In the genomic region with DNA sequence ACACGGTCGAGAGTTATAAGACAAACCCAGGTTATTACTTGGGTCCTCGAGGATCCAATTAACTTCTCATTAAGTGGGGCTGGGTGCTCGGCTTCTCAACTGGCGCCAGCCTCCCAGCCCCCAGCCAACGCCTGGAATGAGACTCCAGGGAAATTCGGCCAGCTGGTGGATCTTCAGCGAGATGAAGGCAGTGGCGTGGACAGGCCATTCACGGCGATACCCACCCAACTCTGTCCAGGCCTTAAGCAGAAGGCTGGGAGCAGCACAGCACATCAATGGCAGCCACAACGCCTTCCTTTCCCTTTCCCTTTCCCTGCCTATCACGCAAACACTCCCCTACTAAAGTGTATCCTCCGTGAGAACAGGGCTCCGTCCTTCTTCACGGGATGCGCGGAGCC, we compare ENCODE assay signal across 9 cellular contexts. TPM values are rescaled to one million over a fixed set of nuclear protein-coding genes. Genes with fewer than 3 reads are reported as not detected.
DNase-seq lines count a peak whose midpoint lies in the region; FAIRE-seq and TF ChIP-seq lines count a peak whose summit lies in the region.
"Had no signal": no experiment of that assay in that cellular context is flagged by ENCODE, and none has a peak within 500 bp of the region (broad histone marks: within the 10 kb centered on the region; RNA-seq: fewer than 3 reads in every experiment).

No MANE protein-coding gene starts in this region.

- no peak overlapping the region for H2BK15ac ChIP-seq in mesendoderm (replicated peaks; ENCODE audit: low read depth)

- no peak for TF ChIP-seq POLR2A in tibial nerve (IDR thresholded peaks at IDR 0.05)

- peaks cover 14% of the 10 kb centered on the region for H3K4me1 Mint-ChIP-seq in activated T-cell treated with anti-CD3 and anti-CD28 coated beads, Interleukin-2, amount 50 U/mL, for 24 hours (ENCODE audit: low read depth)

- H3K9me3 ChIP-seq in tibial nerve = peaks cover 0 to 3% (median 0%) of the 10 kb centered on the region in 4 donors

- H3K18ac ChIP-seq in mesendoderm (ENCODE audit: low read length) = peak overlapping the region; percentile 83

- H3K9ac ChIP-seq in mesendoderm (ENCODE audit: low read length) = peak overlapping the region; percentile 48

- H3K27me3 ChIP-seq in mesendoderm (ENCODE audit: insufficient read depth, low read length, poor library complexity) (peaks cover 5% of the 10 kb centered on the region), tibial nerve (peaks cover 0 to 25% of the 10 kb centered on the region in 2 donors)

- H3K36me3 ChIP-seq in mesendoderm (ENCODE audit: control insufficient read depth, insufficient read depth, low read length) = no peaks in the 10 kb centered on the region
- H3K36me3 ChIP-seq in tibial nerve = no peaks in the 10 kb centered on the region

- peak overlapping the region; percentile 75 for H3K4me2 ChIP-seq in mesendoderm (ENCODE audit: low read length)

- WGBS in mesendoderm (ENCODE audit: extremely low coverage, insufficient coverage, low lambda C conversion rate) = no CpG with 5 or more reads among the region's 18 CpGs
- 38 to 44% methylated on average over 18 of the region's 18 CpGs for WGBS in tibial nerve, 2 donors

- H3K27ac ChIP-seq in mesendoderm (ENCODE audit: low read depth, low read length) (no peak overlapping the region), tibial nerve (peak overlapping the region in 3 of 4 donors; percentile 56 to 77 (median 73))

- H3K79me1 ChIP-seq in mesendoderm (ENCODE audit: low read length) = no peaks in the 10 kb centered on the region

- H3K36me3 Mint-ChIP-seq in activated T-cell treated with anti-CD3 and anti-CD28 coated beads, Interleukin-2, amount 50 U/mL, for 24 hours (ENCODE audit: low read depth) = no peaks in the 10 kb centered on the region

- no peak overlapping the region for H4K5ac ChIP-seq in mesendoderm (ENCODE audit: low read length)

- peaks cover 15% of the 10 kb centered on the region for H3K4me1 ChIP-seq in mesendoderm (ENCODE audit: control insufficient read depth, low read depth, low read length)
- peaks cover 0 to 18% (median 4%) of the 10 kb centered on the region in 4 donors for H3K4me1 ChIP-seq in tibial nerve

- no peak overlapping the region for H3K27ac Mint-ChIP-seq in activated T-cell treated with anti-CD3 and anti-CD28 coated beads, Interleukin-2, amount 50 U/mL, for 24 hours

- no peaks in the 10 kb centered on the region for H3K79me2 ChIP-seq in mesendoderm (ENCODE audit: control insufficient read depth, insufficient read depth, low read length)

- H3K4me3 ChIP-seq in choroid plexus epithelial cell (ENCODE audit: low read depth, low read length) (peak overlapping the region; percentile 49), mesendoderm (ENCODE audit: low read length) (no peak overlapping the region), tibial nerve (peak overlapping the region; percentile 18 to 67 (median 42))

- H2AK5ac ChIP-seq in mesendoderm (ENCODE audit: low read length) = no peak overlapping the region

- no peak for DNase-seq in activated T-cell treated with anti-CD3 and anti-CD28 coated beads, Interleukin-2, amount 50 U/mL, for 24 hours
- DNase-seq in activated T-cell treated with anti-CD3 and anti-CD28 coated beads for 4 hours (no peak), choroid plexus epithelial cell (ENCODE audit: low read depth) (no peak), mesendoderm (no peak), tibial nerve (ENCODE audit: low spot score in 2 of 2) (no peak), D721Med (ENCODE audit: insufficient read length, low spot score) (no peak), activated gamma-delta T cell (lab: John Stamatoyannopoulos, UW) (no peak), COLO668 (lab: John Stamatoyannopoulos, UW; ENCODE audit: unreplicated experiment) (no peak)
- DNase-seq: COR-L47 had no signal

- TF ChIP-seq CTCF in choroid plexus epithelial cell (conservative IDR thresholded peaks at IDR 0.05; ENCODE audit: low read depth, low read length) (no peak), tibial nerve (IDR thresholded peaks at IDR 0.05) (no peak), D721Med (IDR thresholded peaks at IDR 0.05; ENCODE audit: insufficient read depth, missing control alignments) (no peak)

- no peak for FAIRE-seq in D721Med (lab: Jason Lieb, UNC)

- H2BK120ac ChIP-seq in mesendoderm (ENCODE audit: low read depth, low read length) = no peak overlapping the region

- TF ChIP-seq EP300 in tibial nerve (IDR thresholded peaks at IDR 0.05) = no peak

- H3K4ac ChIP-seq in mesendoderm (ENCODE audit: low read depth, low read length) = no peak overlapping the region

- H3K9me3 Mint-ChIP-seq in activated T-cell treated with anti-CD3 and anti-CD28 coated beads, Interleukin-2, amount 50 U/mL, for 24 hours = no peaks in the 10 kb centered on the region

- H4K8ac ChIP-seq in mesendoderm (ENCODE audit: low read depth, low read length) = no peak overlapping the region

- peak overlapping the region; percentile 15 for H3K23ac ChIP-seq in mesendoderm (ENCODE audit: low read length)

- peak overlapping the region; percentile 61 for H3K56ac ChIP-seq in mesendoderm (ENCODE audit: low read length)

- H2BK5ac ChIP-seq in mesendoderm (ENCODE audit: low read length) = no peak overlapping the region

- peak overlapping the region; percentile 80 for H3K4me3 Mint-ChIP-seq in activated T-cell treated with anti-CD3 and anti-CD28 coated beads, Interleukin-2, amount 50 U/mL, for 24 hours

- H3K27me3 Mint-ChIP-seq in activated T-cell treated with anti-CD3 and anti-CD28 coated beads, Interleukin-2, amount 50 U/mL, for 24 hours = peaks cover 52% of the 10 kb centered on the region

RNA-seq across cellular contexts. Expression of a gene that starts 0.9 kb away (rescaled TPM):
- 0.11 TPM for polyA plus RNA-seq in mesendoderm (2013, experiment 1 of 2)
- 0.04 TPM for polyA plus RNA-seq in mesendoderm (2013, experiment 2 of 2)
- 1 to 10 TPM in 1 of 4 donors, under 1 TPM in 3; 0.63 to 2.4 (median 0.93) TPM for total RNA-seq in tibial nerve

RNA-seq across cellular contexts. Expression of a gene that starts 58.1 kb away (rescaled TPM):
- not detected for polyA plus RNA-seq in mesendoderm (2013, experiment 1 of 2)
- not detected for polyA plus RNA-seq in mesendoderm (2013, experiment 2 of 2)
- total RNA-seq in tibial nerve = 1 to 10 TPM in 3 of 4 donors, under 1 TPM in 1; 0.59 to 2.1 (median 1.4) TPM
